ENCODE assay signal across 17 cellular contexts in genomic region chr22:22798716-22799115, GRCh38.
"Had no signal": no experiment of that assay in that cellular context is flagged by ENCODE, and none has a peak within 500 bp of the region (broad histone marks: within the 10 kb centered on the region; RNA-seq: fewer than 3 reads in every experiment).

No MANE protein-coding gene starts in this region.

- H3K4me1 Mint-ChIP-seq: activated naive CD8-positive, alpha-beta T cell treated with anti-CD3 and anti-CD28 coated beads for 36 hours; activated T-helper 17 cell treated with anti-CD3 and anti-CD28 coated beads, Interleukin-2, amount 50 U/mL, for 72 hours; nephron had no signal

- H3K36me3 Mint-ChIP-seq: activated naive CD8-positive, alpha-beta T cell treated with anti-CD3 and anti-CD28 coated beads for 36 hours had no signal

- H3K27ac Mint-ChIP-seq: activated naive CD8-positive, alpha-beta T cell treated with anti-CD3 and anti-CD28 coated beads for 36 hours; activated T-helper 17 cell treated with anti-CD3 and anti-CD28 coated beads, Interleukin-2, amount 50 U/mL, for 72 hours; nephron; stimulated activated naive CD8-positive, alpha-beta T cell treated with anti-CD3 and anti-CD28 coated beads, Interleukin-15, Interleukin-2, amounts not matched to agents 100 ng/mL and 50 ng/mL, for 24 hours; T-helper 1 cell treated with Interleukin-12 subunit alpha and Interleukin-12 subunit beta and Interleukin-4 antibody, amounts not matched to agents 30 μg/mL and 1 μg/mL, for 36 hours had no signal

- H3K27ac ChIP-seq: cardiac muscle cell, spleen, tibial nerve had no signal

- H3K27me3 Mint-ChIP-seq: activated naive CD8-positive, alpha-beta T cell treated with anti-CD3 and anti-CD28 coated beads for 36 hours; activated T-helper 17 cell treated with anti-CD3 and anti-CD28 coated beads, Interleukin-2, amount 50 U/mL, for 72 hours; stimulated activated naive CD8-positive, alpha-beta T cell treated with anti-CD3 and anti-CD28 coated beads, Interleukin-15, Interleukin-2, amounts not matched to agents 100 ng/mL and 50 ng/mL, for 24 hours had no signal

- H3K9me3 ChIP-seq: spleen, tibial nerve had no signal

- H3K27me3 ChIP-seq: cardiac muscle cell, spleen, tibial nerve had no signal

- H3K36me3 ChIP-seq: cardiac muscle cell, spleen, tibial nerve had no signal

- H3K4me3 Mint-ChIP-seq: activated naive CD8-positive, alpha-beta T cell treated with anti-CD3 and anti-CD28 coated beads for 36 hours; activated T-helper 17 cell treated with anti-CD3 and anti-CD28 coated beads, Interleukin-2, amount 50 U/mL, for 72 hours; nephron; stimulated activated naive CD8-positive, alpha-beta T cell treated with anti-CD3 and anti-CD28 coated beads, Interleukin-15, Interleukin-2, amounts not matched to agents 100 ng/mL and 50 ng/mL, for 24 hours; T-helper 1 cell treated with Interleukin-12 subunit alpha and Interleukin-12 subunit beta and Interleukin-4 antibody, amounts not matched to agents 30 μg/mL and 1 μg/mL, for 36 hours had no signal

- H3K4me3 ChIP-seq: cardiac muscle cell, spleen, tibial nerve had no signal

- H3K9me3 Mint-ChIP-seq: activated naive CD8-positive, alpha-beta T cell treated with anti-CD3 and anti-CD28 coated beads for 36 hours; activated T-helper 17 cell treated with anti-CD3 and anti-CD28 coated beads, Interleukin-2, amount 50 U/mL, for 72 hours; nephron; stimulated activated naive CD8-positive, alpha-beta T cell treated with anti-CD3 and anti-CD28 coated beads, Interleukin-15, Interleukin-2, amounts not matched to agents 100 ng/mL and 50 ng/mL, for 24 hours; T-helper 1 cell treated with Interleukin-12 subunit alpha and Interleukin-12 subunit beta and Interleukin-4 antibody, amounts not matched to agents 30 μg/mL and 1 μg/mL, for 36 hours had no signal

- H3K4me1 ChIP-seq: spleen, tibial nerve had no signal

- DNase-seq: activated naive CD4-positive, alpha-beta T cell; activated naive CD8-positive, alpha-beta T cell treated with anti-CD3 and anti-CD28 coated beads for 36 hours; amniotic stem cell; dermis blood vessel endothelial cell; effector memory CD4-positive, alpha-beta T cell; foreskin fibroblast; left cardiac atrium; nucleus accumbens; posterior cingulate gyrus; spleen; stimulated activated CD8-positive, alpha-beta memory T cell treated with anti-CD3 and anti-CD28 coated beads, Interleukin-4, amount 100 ng/mL, for 48 hours had no signal

- ATAC-seq: activated T-helper 17 cell treated with anti-CD3 and anti-CD28 coated beads, Interleukin-2, amount 50 U/mL, for 72 hours had no signal
